Comparison of ENCODE assay signal across 8 cellular contexts in the genomic region with DNA sequence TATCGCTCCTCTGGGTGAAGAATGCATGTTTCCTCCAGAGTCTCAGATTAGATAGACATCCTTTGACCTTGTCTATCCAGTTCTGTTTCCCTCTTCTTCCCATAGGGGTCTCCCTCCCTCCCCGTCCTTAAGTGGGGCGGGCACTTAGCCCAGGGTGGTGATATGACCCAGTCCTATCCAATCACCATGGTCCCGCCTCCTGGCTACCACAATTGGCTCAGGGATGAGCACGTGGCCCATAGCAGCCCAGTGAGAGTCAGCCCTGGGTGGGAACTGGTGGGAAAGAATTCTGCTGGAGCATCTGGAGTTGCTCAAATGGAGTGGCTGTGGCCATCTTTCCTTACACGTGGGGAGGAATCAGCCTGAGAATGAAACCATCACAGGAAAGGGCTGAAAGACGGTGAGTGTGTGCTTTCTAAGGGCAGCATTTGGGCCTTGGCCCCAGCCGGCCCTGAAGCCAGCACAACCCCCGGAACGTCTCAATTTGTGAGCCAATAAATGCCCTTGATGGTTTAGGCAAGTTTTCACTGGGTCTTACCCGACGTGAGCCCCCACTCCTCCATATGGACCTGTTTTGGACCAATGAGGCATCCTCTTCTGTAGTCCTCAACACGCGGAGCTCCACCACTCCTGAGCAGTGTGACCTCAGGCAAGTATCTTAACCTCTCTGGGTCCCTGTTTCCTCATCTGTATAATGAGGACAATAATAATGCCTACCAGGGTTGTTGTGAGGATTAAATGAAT. TPM values are rescaled to one million over a fixed set of nuclear protein-coding genes. Genes with fewer than 3 reads are reported as not detected.
A peak's percentile ranks its signal among the peaks of the same experiment; 100 is the strongest.
DNase-seq lines count a peak whose midpoint lies in the region; FAIRE-seq and TF ChIP-seq lines count a peak whose summit lies in the region.

No MANE protein-coding gene starts in this region.

- DNase-seq in NCI-H345 (lab: John Stamatoyannopoulos, UW): peak; percentile 30
- DNase-seq in NCI-H345 treated with DMSO at 0.1 percent for 48 hours (lab: John Stamatoyannopoulos, UW; ENCODE audit: unreplicated experiment): no peak
- peak; percentile 83 for DNase-seq in LHCN-M2 (ENCODE audit: low read depth)
- DNase-seq in RCC 7860 (ENCODE audit: low spot score): peak; percentile 97
- DNase-seq in astrocyte of the spinal cord (ENCODE audit: low read depth, low spot score): peak; percentile 92
- peak in 47 of 51 donors; percentile 10 to 90 (median 56) for DNase-seq in hypothalamus (lab: John Stamatoyannopoulos, UW)
- peak; percentile 87 for DNase-seq in pulmonary artery endothelial cell (ENCODE audit: low read depth, low spot score)
- no peak for DNase-seq in cerebellum (ENCODE audit: low spot score)

- peak; percentile 54 for TF ChIP-seq CTCF in astrocyte of the spinal cord (IDR thresholded peaks at IDR 0.05; ENCODE audit: low read depth, low read length)

- FAIRE-seq in RCC 7860 (lab: Jason Lieb, UNC): peak; percentile 93

- H3K4me3 ChIP-seq in astrocyte of the spinal cord (ENCODE audit: low read depth, low read length): peak overlapping the region; percentile 4

- in situ Hi-C loops in astrocyte of the spinal cord (cut with HindIII; ENCODE audit: low sequenced_read_pairs): no loop called here

RNA-seq across cellular contexts. Expression of a gene that starts 14.3 kb away (rescaled TPM):
- total RNA-seq in LHCN-M2 (2014; rRNA removed) (7.8 and 8.4 TPM in 2 replicates), pulmonary artery endothelial cell (16.5 and 21.6 TPM in 2 replicates), cerebellum (18.9 TPM)
- 13.0 TPM for polyA plus RNA-seq in LHCN-M2 (2012)

RNA-seq across cellular contexts. Expression of a gene that starts 42.5 kb away (rescaled TPM):
- total RNA-seq in LHCN-M2 (2014; rRNA removed) (3.1 and 5.7 TPM in 2 replicates), pulmonary artery endothelial cell (7.7 and 8.2 TPM in 2 replicates), cerebellum (38.5 TPM)
- polyA plus RNA-seq in LHCN-M2 (2012): 3.6 TPM

Comparison
In these comparisons a context has a peak if more than half of its experiments do, and no peak if none do; other contexts are left out.
1. DNase-seq: peak in NCI-H345 (single experiment), LHCN-M2 (single experiment), RCC 7860 (single experiment), astrocyte of the spinal cord (single experiment), hypothalamus (47 of 51) and pulmonary artery endothelial cell (single experiment); none in NCI-H345 treated with DMSO at 0.1 percent for 48 hours (single experiment) and cerebellum (single experiment).